ENCODE assay signal across 23 cellular contexts in genomic region chr2:40339026-40339425, GRCh38.
A peak's percentile ranks its signal among the peaks of the same experiment; 100 is the strongest.
DNase-seq lines count a peak whose midpoint lies in the region; ATAC-seq and TF ChIP-seq lines count a peak whose summit lies in the region.
"Had no signal": no experiment of that assay in that cellular context is flagged by ENCODE, and none has a peak within 500 bp of the region (broad histone marks: within the 10 kb centered on the region; RNA-seq: fewer than 3 reads in every experiment).

No MANE protein-coding gene starts in this region.

- no peaks in the 10 kb centered on the region for H3K27me3 ChIP-seq in cardiac muscle cell
- no peaks in the 10 kb centered on the region for H3K27me3 ChIP-seq in colonic mucosa
- H3K27me3 ChIP-seq: BE2C, BLaER1 had no signal

- no peak for TF ChIP-seq CTCF in cardiac muscle cell (IDR thresholded peaks at IDR 0.05; ENCODE audit: low read depth, low read length)
- TF ChIP-seq CTCF in mesothelial cell of epicardium (IDR thresholded peaks at IDR 0.05; ENCODE audit: unreplicated experiment) = no peak
- TF ChIP-seq CTCF in colonic mucosa (IDR thresholded peaks at IDR 0.05) = no peak
- no peak for TF ChIP-seq CTCF in activated CD8-positive, alpha-beta T cell treated with anti-CD3 and anti-CD28 coated beads for 36 hours (IDR thresholded peaks at IDR 0.05)
- TF ChIP-seq CTCF in CD14-positive monocyte (IDR thresholded peaks at IDR 0.05) = no peak

- H3K27me3 Mint-ChIP-seq in mesothelial cell of epicardium (ENCODE audit: low read depth) (no peaks in the 10 kb centered on the region), CD14-positive monocyte (ENCODE audit: low read depth in 3 of 3) (no peaks in the 10 kb centered on the region)
- no peaks in the 10 kb centered on the region for H3K27me3 Mint-ChIP-seq in activated CD8-positive, alpha-beta T cell treated with anti-CD3 and anti-CD28 coated beads for 36 hours
- H3K27me3 Mint-ChIP-seq: CD4-positive, alpha-beta T cell had no signal

- H3K4me3 ChIP-seq in cardiac muscle cell = no peak overlapping the region
- no peak overlapping the region for H3K4me3 ChIP-seq in colonic mucosa
- H3K4me3 ChIP-seq: BLaER1, GM12878 had no signal

- H3K4me1 Mint-ChIP-seq in mesothelial cell of epicardium (peaks cover 17% of the 10 kb centered on the region), CD14-positive monocyte (no peaks in the 10 kb centered on the region)
- H3K4me1 Mint-ChIP-seq in activated CD8-positive, alpha-beta T cell treated with anti-CD3 and anti-CD28 coated beads for 36 hours (ENCODE audit: low read depth) = no peaks in the 10 kb centered on the region

- H3K27ac Mint-ChIP-seq in mesothelial cell of epicardium = peak overlapping the region; percentile 11
- H3K27ac Mint-ChIP-seq in activated CD8-positive, alpha-beta T cell treated with anti-CD3 and anti-CD28 coated beads for 36 hours = no peak overlapping the region
- H3K27ac Mint-ChIP-seq in CD14-positive monocyte = peak overlapping the region in 1 of 7 donors; percentile 5
- H3K27ac Mint-ChIP-seq: CD4-positive, alpha-beta T cell; CD8-positive, alpha-beta T cell had no signal

- intact Hi-C loops in Right ventricle myocardium superior (cut with DNase I) (no loop called here), colonic mucosa (cut with DNase I) (no loop called here), CD14-positive monocyte (cut with micrococcal nuclease) (no loop called here)
- intact Hi-C loops in activated CD8-positive, alpha-beta T cell treated with anti-CD3 and anti-CD28 coated beads for 36 hours (cut with micrococcal nuclease) = no loop called here

- CTCF ChIA-PET in activated CD8-positive, alpha-beta T cell treated with anti-CD3 and anti-CD28 coated beads for 36 hours (lab: Charles Lee) = no interaction called here

- no peak overlapping the region for H3K9ac ChIP-seq in colonic mucosa (ENCODE audit: low read depth in 2 of 2, low read length in 2 of 2)
- H3K9ac ChIP-seq: BLaER1 had no signal

- H3K9me3 ChIP-seq in cardiac muscle cell (ENCODE audit: low read depth) (no peaks in the 10 kb centered on the region), colonic mucosa (no peaks in the 10 kb centered on the region)
- H3K9me3 ChIP-seq: BE2C, BLaER1 had no signal

- H3K27ac ChIP-seq in cardiac muscle cell (peak overlapping the region; percentile 24), colonic mucosa (no peak overlapping the region)
- H3K27ac ChIP-seq: BLaER1 had no signal

- H3K4me3 Mint-ChIP-seq in mesothelial cell of epicardium (no peak overlapping the region), CD14-positive monocyte (no peak overlapping the region)
- no peak overlapping the region for H3K4me3 Mint-ChIP-seq in activated CD8-positive, alpha-beta T cell treated with anti-CD3 and anti-CD28 coated beads for 36 hours
- H3K4me3 Mint-ChIP-seq: CD4-positive, alpha-beta T cell; CD8-positive, alpha-beta T cell had no signal

- H3K9me3 Mint-ChIP-seq in mesothelial cell of epicardium (no peaks in the 10 kb centered on the region), CD14-positive monocyte (no peaks in the 10 kb centered on the region)
- no peaks in the 10 kb centered on the region for H3K9me3 Mint-ChIP-seq in activated CD8-positive, alpha-beta T cell treated with anti-CD3 and anti-CD28 coated beads for 36 hours
- H3K9me3 Mint-ChIP-seq: CD4-positive, alpha-beta T cell; CD8-positive, alpha-beta T cell had no signal

- DNase-seq in cardiac muscle cell (ENCODE audit: low read depth in 1 of 2, low spot score in 1 of 2) (no peak), Right ventricle myocardium superior (no peak), SK-N-DZ (ENCODE audit: low spot score) (peak; percentile 96), mesothelial cell of epicardium (ENCODE audit: low spot score in 2 of 2, unreplicated experiment in 2 of 2) (no peak), colonic mucosa (no peak), CD14-positive monocyte (ENCODE audit: low spot score) (no peak)
- no peak for DNase-seq in activated CD8-positive, alpha-beta T cell treated with anti-CD3 and anti-CD28 coated beads for 36 hours
- DNase-seq: 8988T; ACHN; BE2C; C1 segment of cervical spinal cord; CD4-positive, alpha-beta T cell; CD8-positive, alpha-beta T cell; COR-L47; DMS 273 treated with DMSO at 0.1 percent for 48 hours; DMS153; DMS53; DMS79; DND-41; EL; GDM1 had no signal

- POLR2A ChIA-PET in activated CD8-positive, alpha-beta T cell treated with anti-CD3 and anti-CD28 coated beads for 36 hours (lab: Charles Lee) = no interaction called here

- no peak for ATAC-seq in Right ventricle myocardium superior (ENCODE audit: poor library complexity)
- no peak for ATAC-seq in activated CD8-positive, alpha-beta T cell treated with anti-CD3 and anti-CD28 coated beads for 36 hours
- ATAC-seq: CD8-positive, alpha-beta T cell; GM12878 had no signal

- peaks cover 3% of the 10 kb centered on the region for H3K36me3 ChIP-seq in cardiac muscle cell
- no peaks in the 10 kb centered on the region for H3K36me3 ChIP-seq in colonic mucosa
- H3K36me3 ChIP-seq: BE2C, BLaER1 had no signal

- H3K4me1 ChIP-seq in cardiac muscle cell (ENCODE audit: low read depth) (peaks cover 16% of the 10 kb centered on the region), colonic mucosa (no peaks in the 10 kb centered on the region)
- H3K4me1 ChIP-seq: BLaER1 had no signal

- no peaks in the 10 kb centered on the region for H3K36me3 Mint-ChIP-seq in mesothelial cell of epicardium
- no peaks in the 10 kb centered on the region for H3K36me3 Mint-ChIP-seq in activated CD8-positive, alpha-beta T cell treated with anti-CD3 and anti-CD28 coated beads for 36 hours (ENCODE audit: low read depth)
- peaks cover 9 to 15% of the 10 kb centered on the region in 2 donors for H3K36me3 Mint-ChIP-seq in CD14-positive monocyte
- H3K36me3 Mint-ChIP-seq: CD8-positive, alpha-beta T cell had no signal
